In the genomic region with DNA sequence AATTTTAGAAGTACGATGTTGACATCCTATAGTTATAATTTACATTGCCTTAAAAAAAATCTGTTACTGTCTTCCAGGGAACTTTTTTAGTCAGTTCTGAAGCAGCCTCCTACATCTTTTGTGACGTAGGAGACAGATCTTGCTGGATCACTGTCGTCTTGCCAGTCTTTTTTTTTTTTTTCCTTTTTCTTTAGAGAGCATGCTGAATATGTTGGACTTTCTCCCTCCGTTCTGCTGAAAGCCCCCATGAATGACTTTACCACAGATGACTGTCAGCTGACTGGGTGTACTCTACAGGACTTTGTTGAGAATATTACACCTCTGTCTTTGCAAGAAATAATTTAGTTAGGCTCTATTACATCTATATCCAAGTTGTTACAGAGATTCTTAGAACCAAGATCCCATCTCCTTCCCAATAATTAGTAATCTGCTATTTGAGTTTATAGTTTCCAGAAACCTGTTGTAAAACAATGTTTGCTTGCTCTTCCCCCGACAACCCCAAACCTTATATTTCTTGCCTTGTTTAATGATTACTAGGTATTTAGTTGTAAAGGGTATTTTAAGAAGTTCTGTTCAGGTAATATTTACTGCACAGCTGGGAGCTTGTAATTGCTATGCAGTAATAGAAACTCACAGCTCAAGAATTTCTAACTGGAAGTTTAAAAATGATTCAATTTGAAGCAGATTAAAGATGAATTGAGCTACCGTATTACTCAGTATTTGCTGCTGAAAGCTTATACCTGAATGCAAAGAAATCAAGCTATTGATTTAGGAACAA, we compare ENCODE assay signal across 26 cellular contexts.
DNase-seq lines count a peak whose midpoint lies in the region; ATAC-seq, FAIRE-seq and TF ChIP-seq lines count a peak whose summit lies in the region.
"Had no signal": no experiment of that assay in that cellular context is flagged by ENCODE, and none has a peak within 500 bp of the region (broad histone marks: within the 10 kb centered on the region; RNA-seq: fewer than 3 reads in every experiment).

No MANE protein-coding gene starts in this region.

- POLR2A ChIA-PET in IMR-90 (lab: Charles Lee; ENCODE audit: unreplicated experiment), result interaction anchor here (0.7 kb wide), 2 partner anchors 137 to 358 kb away, joined by 3 to 4 read pairs; no protein-coding TSS in a partner anchor

- H2BK20ac ChIP-seq in IMR-90 (ENCODE audit: low read depth, low read length), result no peak overlapping the region

- H3K27me3 Mint-ChIP-seq in astrocyte (ENCODE audit: low read depth, unreplicated experiment), result no peaks in the 10 kb centered on the region
- H3K27me3 Mint-ChIP-seq: activated naive CD8-positive, alpha-beta T cell treated with anti-CD3 and anti-CD28 coated beads for 36 hours; activated T-helper 17 cell treated with anti-CD3 and anti-CD28 coated beads, Interleukin-2, amount 50 U/mL, for 72 hours; CD4-positive, CD25-positive, alpha-beta regulatory T cell; natural killer cell treated with Interleukin-12 subunit alpha and Interleukin-12 subunit beta and Interleukin-15 and Interleukin-18, amount 100 ng/mL, for 72 hours had no signal

- peaks cover 15 to 37% of the 10 kb centered on the region in 2 experiments; a peak in 3 of 4 replicates for H3K79me1 ChIP-seq in IMR-90 (ENCODE audit: low read depth in 1 of 2, low read length in 2 of 2)

- no CpG with 5 or more reads among the region's 6 CpGs for WGBS in IMR-90 (ENCODE audit: extremely low coverage in 2 of 2, insufficient read length in 1 of 2), 2 experiments

- intact Hi-C loops in IMR-90 (cut with micrococcal nuclease), result no loop called here

- H2AFZ ChIP-seq in IMR-90 (replicated peaks; ENCODE audit: low read length, poor library complexity), result no peak overlapping the region
- no peak overlapping the region for H2AFZ ChIP-seq in astrocyte (ENCODE audit: low read depth, low read length)
- H2AFZ ChIP-seq: GM23338, parathyroid adenoma had no signal

- peaks cover 2% of the 10 kb centered on the region for H3K9me3 Mint-ChIP-seq in astrocyte (ENCODE audit: unreplicated experiment)
- H3K9me3 Mint-ChIP-seq: activated B cell treated with CpG ODN at 0.5 μM for 24 hours; activated naive CD8-positive, alpha-beta T cell treated with anti-CD3 and anti-CD28 coated beads for 36 hours; activated T-helper 17 cell treated with anti-CD3 and anti-CD28 coated beads, Interleukin-2, amount 50 U/mL, for 72 hours; GM23338 had no signal

- dilution Hi-C loops in IMR-90 (cut with HindIII; ENCODE audit: low sequenced_read_pairs, unreplicated experiment), result no loop called here

- no peak overlapping the region for H3K4me3 ChIP-seq in IMR-90 (ENCODE audit: insufficient read depth, low read depth, low read length)
- H3K4me3 ChIP-seq in astrocyte (ENCODE audit: insufficient read depth, low read depth, low read length), result no peak overlapping the region
- H3K4me3 ChIP-seq in retinal pigment epithelial cell (ENCODE audit: low read length), result peak overlapping the region; percentile 6
- H3K4me3 ChIP-seq: gastrocnemius medialis, GM23338, upper lobe of left lung had no signal

- H3K9me3 ChIP-seq in IMR-90 (ENCODE audit: control insufficient read depth, insufficient read depth, low read length) (no peaks in the 10 kb centered on the region), astrocyte (ENCODE audit: insufficient read depth, low read depth, low read length) (no peaks in the 10 kb centered on the region)
- H3K9me3 ChIP-seq: gastrocnemius medialis, upper lobe of left lung had no signal

- H3K36me3 Mint-ChIP-seq in astrocyte (ENCODE audit: low read depth, unreplicated experiment), result no peaks in the 10 kb centered on the region
- H3K36me3 Mint-ChIP-seq: activated naive CD8-positive, alpha-beta T cell treated with anti-CD3 and anti-CD28 coated beads for 36 hours; CD4-positive, CD25-positive, alpha-beta regulatory T cell; natural killer cell treated with Interleukin-12 subunit alpha and Interleukin-12 subunit beta and Interleukin-15 and Interleukin-18, amount 100 ng/mL, for 72 hours had no signal

- no peak overlapping the region for H4K91ac ChIP-seq in IMR-90 (ENCODE audit: insufficient read depth, low read depth, low read length)

- H3K9ac ChIP-seq in IMR-90 (ENCODE audit: low read depth, low read length) (no peak overlapping the region), astrocyte (ENCODE audit: low read length) (peak overlapping the region; percentile 50)
- H3K9ac ChIP-seq: parathyroid adenoma had no signal

- H3K4ac ChIP-seq in IMR-90 (ENCODE audit: low read depth, low read length), result no peak overlapping the region

- no peak for TF ChIP-seq RAD21 in IMR-90 (IDR thresholded peaks at IDR 0.05; ENCODE audit: low read length)

- peak overlapping the region; percentile 36 for H3K27ac Mint-ChIP-seq in astrocyte (ENCODE audit: unreplicated experiment)
- H3K27ac Mint-ChIP-seq: activated B cell treated with CpG ODN at 0.5 μM for 24 hours; activated naive CD8-positive, alpha-beta T cell treated with anti-CD3 and anti-CD28 coated beads for 36 hours; activated T-helper 17 cell treated with anti-CD3 and anti-CD28 coated beads, Interleukin-2, amount 50 U/mL, for 72 hours; CD4-positive, CD25-positive, alpha-beta regulatory T cell; GM23338; natural killer cell treated with Interleukin-12 subunit alpha and Interleukin-12 subunit beta and Interleukin-15 and Interleukin-18, amount 100 ng/mL, for 72 hours had no signal

- H2BK5ac ChIP-seq in IMR-90 (ENCODE audit: low read depth, low read length, poor library complexity, severe bottlenecking), result no peak overlapping the region

- H3K4me2 ChIP-seq in IMR-90 (ENCODE audit: low read depth, low read length) (no peak overlapping the region), astrocyte (ENCODE audit: low read length) (peak overlapping the region; percentile 59)
- H3K4me2 ChIP-seq: GM23338 had no signal

- H2BK120ac ChIP-seq in IMR-90 (ENCODE audit: low read depth, low read length), result no peak overlapping the region

- H3K27me3 ChIP-seq in IMR-90 (ENCODE audit: control insufficient read depth, insufficient read depth, low read length) (no peaks in the 10 kb centered on the region), astrocyte (ENCODE audit: insufficient read depth, low read length) (no peaks in the 10 kb centered on the region)
- H3K27me3 ChIP-seq: gastrocnemius medialis, upper lobe of left lung had no signal

- no peak overlapping the region for H3K23ac ChIP-seq in IMR-90 (ENCODE audit: low read depth, low read length)

- DNase-seq in IMR-90, result no peak
- peak; percentile 36 for DNase-seq in astrocyte (ENCODE audit: low read depth)
- peak; percentile 33 for DNase-seq in glomerular visceral epithelial cell (ENCODE audit: extremely low spot score)
- DNase-seq in retinal pigment epithelial cell (ENCODE audit: low read depth), result no peak
- DNase-seq in NCI-H187 (lab: John Stamatoyannopoulos, UW), result no peak
- no peak for DNase-seq in NCI-H1436 (lab: John Stamatoyannopoulos, UW)
- no peak for DNase-seq in HuH-7 (ENCODE audit: low spot score)
- DNase-seq in DMS 273 treated with DMSO at 0.1 percent for 48 hours (lab: John Stamatoyannopoulos, UW), result no peak
- DNase-seq: activated B cell treated with CpG ODN at 0.5 μM for 24 hours; activated CD4-positive, alpha-beta T cell treated with anti-CD3 and anti-CD28 coated beads, Interleukin-2, amount 50 U/mL, for 48 hours; activated CD8-positive, alpha-beta memory T cell treated with anti-CD3 and anti-CD28 coated beads, Interleukin-2, amount 50 U/mL, for 48 hours; activated naive CD8-positive, alpha-beta T cell treated with anti-CD3 and anti-CD28 coated beads for 36 hours; CD4-positive, CD25-positive, alpha-beta regulatory T cell; DMS153; gastrocnemius medialis; left ventricle myocardium superior; NCI-H1092 treated with DMSO at 0.1 percent for 48 hours; NCI-H2081; stimulated activated CD4-positive, alpha-beta T cell treated with anti-CD3 and anti-CD28 coated beads, Interleukin-1b, Interleukin-23, amount 100 ng/mL, for 48 hours; upper lobe of left lung had no signal

- peaks cover 23% of the 10 kb centered on the region for H3K4me1 Mint-ChIP-seq in astrocyte (ENCODE audit: low read depth, unreplicated experiment)
- H3K4me1 Mint-ChIP-seq: activated B cell treated with CpG ODN at 0.5 μM for 24 hours; activated naive CD8-positive, alpha-beta T cell treated with anti-CD3 and anti-CD28 coated beads for 36 hours; activated T-helper 17 cell treated with anti-CD3 and anti-CD28 coated beads, Interleukin-2, amount 50 U/mL, for 72 hours; CD4-positive, CD25-positive, alpha-beta regulatory T cell had no signal

- H3K79me2 ChIP-seq in astrocyte (ENCODE audit: insufficient read depth, low read length), result peaks cover 78% of the 10 kb centered on the region
- H3K79me2 ChIP-seq: parathyroid adenoma had no signal

- H3K4me1 ChIP-seq in IMR-90 (ENCODE audit: control insufficient read depth, insufficient read depth, low read length), result no peaks in the 10 kb centered on the region
- H3K4me1 ChIP-seq in astrocyte (ENCODE audit: insufficient read depth, low read length), result peaks cover 9% of the 10 kb centered on the region
- H3K4me1 ChIP-seq: parathyroid adenoma, upper lobe of left lung had no signal

- no peak overlapping the region for H4K5ac ChIP-seq in IMR-90 (ENCODE audit: low read depth, low read length)

- 0 out of 2 replicates have a peak overlapping the region, but pooled peaks have one; percentile 15 for H3K14ac ChIP-seq in IMR-90 (replicated peaks; ENCODE audit: low read depth, low read length)

- H3K56ac ChIP-seq in IMR-90 (ENCODE audit: extremely low read depth, insufficient read depth, low read length), result no peak overlapping the region

- H2BK15ac ChIP-seq in IMR-90 (ENCODE audit: low read depth, low read length), result no peak overlapping the region

- no peak for FAIRE-seq in astrocyte (lab: Jason Lieb, UNC)
- FAIRE-seq: GM18507 had no signal

- H3K9me1 ChIP-seq in IMR-90 (ENCODE audit: insufficient read depth, low read length), result no peaks in the 10 kb centered on the region

- no peaks in the 10 kb centered on the region for H3K36me3 ChIP-seq in IMR-90 (ENCODE audit: control insufficient read depth, insufficient read depth, low read length)
- H3K36me3 ChIP-seq in astrocyte (ENCODE audit: insufficient read depth, low read length), result no peaks in the 10 kb centered on the region
- H3K36me3 ChIP-seq: gastrocnemius medialis, upper lobe of left lung had no signal

- TF ChIP-seq CTCF in IMR-90 (conservative IDR thresholded peaks at IDR 0.05; ENCODE audit: low read depth, low read length) (no peak), astrocyte (IDR thresholded peaks at IDR 0.05; ENCODE audit: insufficient read depth, low read depth, low read length) (no peak), retinal pigment epithelial cell (conservative IDR thresholded peaks at IDR 0.05; ENCODE audit: low read depth, low read length) (no peak)

- in situ Hi-C loops in IMR-90 (cut with MboI; ENCODE audit: low sequenced_read_pairs), result no loop called here

- no peak overlapping the region for H3K4me3 Mint-ChIP-seq in astrocyte (ENCODE audit: unreplicated experiment)
- H3K4me3 Mint-ChIP-seq: activated B cell treated with CpG ODN at 0.5 μM for 24 hours; activated naive CD8-positive, alpha-beta T cell treated with anti-CD3 and anti-CD28 coated beads for 36 hours; activated T-helper 17 cell treated with anti-CD3 and anti-CD28 coated beads, Interleukin-2, amount 50 U/mL, for 72 hours; CD4-positive, CD25-positive, alpha-beta regulatory T cell; GM23338; natural killer cell treated with Interleukin-12 subunit alpha and Interleukin-12 subunit beta and Interleukin-15 and Interleukin-18, amount 100 ng/mL, for 72 hours had no signal

- BruUV-seq in IMR-90 (replicated peaks; lab: Mats Ljungman, UMichigan), result no TSS peak

- no peak for TF ChIP-seq POLR2A in IMR-90 (IDR thresholded peaks at IDR 0.05; ENCODE audit: low read depth, low read length)

- H4K20me1 ChIP-seq in IMR-90 (ENCODE audit: insufficient read depth, low read length) (peaks cover 9% of the 10 kb centered on the region; the same call in 1 of the 2 replicates), astrocyte (ENCODE audit: insufficient read depth, low read length) (peaks cover 15% of the 10 kb centered on the region)

- H4K8ac ChIP-seq in IMR-90 (ENCODE audit: low read depth in 2 of 2, low read length in 2 of 2), result no peak overlapping the region

- ATAC-seq in IMR-90 (ENCODE audit: low read depth), result no peak
- ATAC-seq: activated T-helper 17 cell treated with anti-CD3 and anti-CD28 coated beads, Interleukin-2, amount 50 U/mL, for 72 hours; gastrocnemius medialis; GM23338; left ventricle myocardium superior; natural killer cell treated with Interleukin-12 subunit alpha and Interleukin-12 subunit beta and Interleukin-15 and Interleukin-18, amount 100 ng/mL, for 72 hours; Right ventricle myocardium inferior had no signal

- CTCF ChIA-PET in IMR-90 (lab: Yijun Ruan, JAX), result interaction anchor here (0.6 to 0.7 kb wide), 2 partner anchors 98 to 169 kb away, joined by 3 read pairs; no protein-coding TSS in a partner anchor

- H3K18ac ChIP-seq in IMR-90 (ENCODE audit: low read depth, low read length), result no peak overlapping the region

- H2AK9ac ChIP-seq in IMR-90 (replicated peaks; ENCODE audit: low read depth, low read length, poor library complexity), result no peak overlapping the region

- H2AK5ac ChIP-seq in IMR-90 (ENCODE audit: low read depth, low read length), result no peak overlapping the region

- H3K27ac ChIP-seq in IMR-90 (ENCODE audit: insufficient read depth, low read length), result no peak overlapping the region
- peak overlapping the region; percentile 16 for H3K27ac ChIP-seq in astrocyte (ENCODE audit: low read depth, low read length)
- H3K27ac ChIP-seq: gastrocnemius medialis, parathyroid adenoma, upper lobe of left lung had no signal

Comparison
In these comparisons a context has a peak if more than half of its experiments do, and no peak if none do; other contexts are left out.
1. DNase-seq: peak in astrocyte (single experiment) and glomerular visceral epithelial cell (single experiment); none in IMR-90 (single experiment), retinal pigment epithelial cell (single experiment), NCI-H187 (0 of 2), NCI-H1436 (single experiment), HuH-7 (single experiment) and DMS 273 treated with DMSO at 0.1 percent for 48 hours (single experiment).